1 cellular context compared by ENCODE assay signal in genomic region chr7:40978047-40978446, GRCh38.
TF ChIP-seq lines count a peak whose summit lies in the region.

No MANE protein-coding gene starts in this region.

TF ChIP-seq in SK-N-SH, 30 proteins besides CTCF, POLR2A, EP300 and RAD21 (continued from another document):
- no peak for TF ChIP-seq IRF3 (IDR thresholded peaks at IDR 0.05; ENCODE audit: low read depth, low read length)
- no peak for TF ChIP-seq GATA2 (CRISPR knock-in tag; IDR thresholded peaks at IDR 0.05)
TF ChIP-seq in SK-N-SH: peak in this region for 1.
